Comparison of ENCODE assay signal across 8 cellular contexts in genomic region chr11:45371251-45371749, GRCh38.
A peak's percentile ranks its signal among the peaks of the same experiment; 100 is the strongest.
DNase-seq lines count a peak whose midpoint lies in the region; ATAC-seq and TF ChIP-seq lines count a peak whose summit lies in the region.

No MANE protein-coding gene starts in this region.

- no peak for TF ChIP-seq POLR2A in esophagus muscularis mucosa (IDR thresholded peaks at IDR 0.05; ENCODE audit: low read depth)

- no peak for TF ChIP-seq EP300 in esophagus muscularis mucosa (IDR thresholded peaks at IDR 0.05)

- H3K4me1 ChIP-seq in HUES64 (ENCODE audit: insufficient read depth, low read length) (peaks cover 18% of the 10 kb centered on the region; the same call in 1 of the 2 replicates), esophagus muscularis mucosa (peaks cover 0 to 13% (median 8%) of the 10 kb centered on the region in 4 donors)

- ATAC-seq in natural killer cell: peak; percentile 46 to 70 (median 68)
- ATAC-seq in stimulated activated naive B cell treated with anti-CD40 and anti-IgM and Interleukin-4, amounts not matched to agents 10 μg/mL and 1 μg/mL and 100 μg/mL, for 72 hours (replicated peaks): peak; percentile 81 to 85
- ATAC-seq in HG02884 (IDR thresholded peaks at IDR 0.05; ENCODE audit: unreplicated experiment): no peak

- H3K27ac ChIP-seq in HUES64 (ENCODE audit: low read depth, low read length) (no peak overlapping the region), esophagus muscularis mucosa (replicated peaks in 1 of 4) (no peak overlapping the region)

- H3K27ac Mint-ChIP-seq in natural killer cell: no peak overlapping the region
- H3K27ac Mint-ChIP-seq in stimulated activated naive B cell treated with anti-CD40 and anti-IgM and Interleukin-4, amounts not matched to agents 10 μg/mL and 1 μg/mL and 100 μg/mL, for 72 hours: no peak overlapping the region

- no peaks in the 10 kb centered on the region for H3K36me3 Mint-ChIP-seq in natural killer cell
- no peaks in the 10 kb centered on the region for H3K36me3 Mint-ChIP-seq in stimulated activated naive B cell treated with anti-CD40 and anti-IgM and Interleukin-4, amounts not matched to agents 10 μg/mL and 1 μg/mL and 100 μg/mL, for 72 hours

- peaks cover 10% of the 10 kb centered on the region for H3K27me3 ChIP-seq in HUES64 (ENCODE audit: insufficient read depth, low read length)
- peaks cover 0 to 58% (median 0%) of the 10 kb centered on the region in 4 donors for H3K27me3 ChIP-seq in esophagus muscularis mucosa

- H3K27me3 Mint-ChIP-seq in natural killer cell (ENCODE audit: low read depth in 2 of 2): peaks cover 26 to 35% of the 10 kb centered on the region in 2 donors
- H3K27me3 Mint-ChIP-seq in stimulated activated naive B cell treated with anti-CD40 and anti-IgM and Interleukin-4, amounts not matched to agents 10 μg/mL and 1 μg/mL and 100 μg/mL, for 72 hours: peaks cover 70 to 74% of the 10 kb centered on the region in 2 donors

- 0 out of 2 replicates have a peak overlapping the region, but pooled peaks have one; percentile 10 for H3K9ac ChIP-seq in HUES64 (ENCODE audit: low read depth, low read length)

- H3K36me3 ChIP-seq in HUES64 (ENCODE audit: insufficient read depth, low read length): no peaks in the 10 kb centered on the region
- H3K36me3 ChIP-seq in esophagus muscularis mucosa: no peaks in the 10 kb centered on the region

- H3K4me3 Mint-ChIP-seq in natural killer cell: no peak overlapping the region
- H3K4me3 Mint-ChIP-seq in stimulated activated naive B cell treated with anti-CD40 and anti-IgM and Interleukin-4, amounts not matched to agents 10 μg/mL and 1 μg/mL and 100 μg/mL, for 72 hours: no peak overlapping the region

- H3K9me3 Mint-ChIP-seq in natural killer cell: no peaks in the 10 kb centered on the region
- no peaks in the 10 kb centered on the region for H3K9me3 Mint-ChIP-seq in stimulated activated naive B cell treated with anti-CD40 and anti-IgM and Interleukin-4, amounts not matched to agents 10 μg/mL and 1 μg/mL and 100 μg/mL, for 72 hours

- peaks cover 11 to 26% of the 10 kb centered on the region in 2 donors for H3K4me1 Mint-ChIP-seq in natural killer cell
- peaks cover 9 to 14% of the 10 kb centered on the region in 2 donors for H3K4me1 Mint-ChIP-seq in stimulated activated naive B cell treated with anti-CD40 and anti-IgM and Interleukin-4, amounts not matched to agents 10 μg/mL and 1 μg/mL and 100 μg/mL, for 72 hours

- peak overlapping the region; percentile 47 for H3K4me3 ChIP-seq in HUES64 (ENCODE audit: low read length)
- peak overlapping the region in 1 of 4 donors; percentile 37 for H3K4me3 ChIP-seq in esophagus muscularis mucosa

- TF ChIP-seq CTCF in esophagus muscularis mucosa (IDR thresholded peaks at IDR 0.05): peak; percentile 74 to 91 (median 76)
- peak; percentile 74 for TF ChIP-seq CTCF in natural killer cell (IDR thresholded peaks at IDR 0.05)

- H3K9me3 ChIP-seq in HUES64 (ENCODE audit: insufficient read depth, low read depth, low read length) (no peaks in the 10 kb centered on the region), esophagus muscularis mucosa (no peaks in the 10 kb centered on the region)

- peak; percentile 65 for DNase-seq in ELR (ENCODE audit: low read depth)
- peak; percentile 70 for DNase-seq in NOMO-1 treated with DMSO at 0.1 percent for 48 hours (lab: John Stamatoyannopoulos, UW; ENCODE audit: unreplicated experiment)
- DNase-seq in activated T-cell treated with anti-CD3 and anti-CD28 coated beads for 4 hours: peak; percentile 40
- no peak for DNase-seq in esophagus muscularis mucosa (ENCODE audit: extremely low spot score)
- peak; percentile 47 for DNase-seq in natural killer cell
- DNase-seq in stimulated activated naive B cell treated with anti-CD40 and anti-IgM and Interleukin-4, amounts not matched to agents 10 μg/mL and 1 μg/mL and 100 μg/mL, for 72 hours: peak; percentile 67

- 5% methylated on average over 17 of the region's 18 CpGs for WGBS in HUES64
- WGBS in esophagus muscularis mucosa: 6% methylated on average over 18 of the region's 18 CpGs

- intact Hi-C loops in esophagus muscularis mucosa (cut with DNase I) (loop anchor here (2.0 to 5.0 kb wide), 2 partner anchors 286 to 400 kb away; no protein-coding TSS in a partner anchor), natural killer cell (cut with micrococcal nuclease) (loop anchor here (10.0 kb wide), 1 partner anchor 284 kb away; no protein-coding TSS in a partner anchor)
